Comparison of ENCODE assay signal across 1 cellular context in genomic region chr17:80414803-80415625, GRCh38.
TF ChIP-seq lines count a peak whose summit lies in the region.

Gene ENDOV, plus strand, starts transcription at chr17:80415167. Its CDS starts 28 bp downstream, at chr17:80415195.

TF ChIP-seq in GM23338, 12 proteins besides CTCF, POLR2A, EP300 and RAD21 (continued from another document):
- no peak for TF ChIP-seq ZNF462 (CRISPR knock-in tag; IDR thresholded peaks at IDR 0.05)
- no peak for TF ChIP-seq EZH2phosphoT487 (IDR thresholded peaks at IDR 0.05; ENCODE audit: unreplicated experiment)
- TF ChIP-seq NANOG (IDR thresholded peaks at IDR 0.05; ENCODE audit: borderline replicate concordance) = no peak
